Comparison of ENCODE assay signal across 27 cellular contexts in the genomic region with DNA sequence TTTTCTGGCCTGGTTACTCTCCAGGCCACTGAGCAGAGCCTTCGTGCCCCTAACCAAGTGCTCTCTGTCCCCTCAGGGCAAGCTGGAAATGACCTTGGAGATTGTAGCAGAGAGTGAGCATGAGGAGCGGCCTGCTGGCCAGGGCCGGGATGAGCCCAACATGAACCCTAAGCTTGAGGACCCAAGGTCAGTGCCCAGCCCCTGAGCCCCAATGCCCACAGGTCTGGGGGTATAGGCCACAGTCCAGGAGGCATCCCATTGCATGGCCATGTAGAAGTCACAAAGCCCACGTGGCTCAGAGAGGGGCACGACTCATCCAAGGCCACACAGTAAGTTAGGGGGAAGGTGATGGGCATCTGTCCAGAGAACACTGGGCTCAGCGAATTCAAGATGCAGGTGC.
"Had no signal": no experiment of that assay in that cellular context is flagged by ENCODE, and none has a peak within 500 bp of the region (broad histone marks: within the 10 kb centered on the region; RNA-seq: fewer than 3 reads in every experiment).

No MANE protein-coding gene starts in this region.

- H3K27me3 ChIP-seq: adrenal gland, body of pancreas, dorsolateral prefrontal cortex, right lobe of liver, testis, transverse colon had no signal

- H3K4me3 Mint-ChIP-seq: activated CD4-positive, alpha-beta T cell treated with anti-CD3 and anti-CD28 coated beads for 36 hours; activated CD8-positive, alpha-beta memory T cell treated with anti-CD3 and anti-CD28 coated beads, Interleukin-2, amount 10 ng/mL, durations not matched to agents 7 days and 5 days; activated CD8-positive, alpha-beta T cell treated with anti-CD3 and anti-CD28 coated beads, Interleukin-2, amount 10 ng/mL, durations not matched to agents 7 days and 5 days; activated naive CD4-positive, alpha-beta T cell treated with anti-CD3 and anti-CD28 coated beads for 36 hours; activated naive CD8-positive, alpha-beta T cell treated with anti-CD3 and anti-CD28 coated beads for 36 hours; mesothelial cell of epicardium; naive B cell; neural crest cell; T-helper 2 cell treated with Interferon-gamma antibody and Interleukin-4, amounts not matched to agents 5 μg/mL and 100 μg/mL, for 36 hours had no signal

- H3K27ac Mint-ChIP-seq: activated CD4-positive, alpha-beta T cell treated with anti-CD3 and anti-CD28 coated beads for 36 hours; activated CD8-positive, alpha-beta memory T cell treated with anti-CD3 and anti-CD28 coated beads, Interleukin-2, amount 10 ng/mL, durations not matched to agents 7 days and 5 days; activated CD8-positive, alpha-beta T cell treated with anti-CD3 and anti-CD28 coated beads, Interleukin-2, amount 10 ng/mL, durations not matched to agents 7 days and 5 days; activated naive CD4-positive, alpha-beta T cell treated with anti-CD3 and anti-CD28 coated beads for 36 hours; activated naive CD8-positive, alpha-beta T cell treated with anti-CD3 and anti-CD28 coated beads for 36 hours; mesothelial cell of epicardium; naive B cell; T-helper 2 cell treated with Interferon-gamma antibody and Interleukin-4, amounts not matched to agents 5 μg/mL and 100 μg/mL, for 36 hours had no signal

- H3K9me3 ChIP-seq: adrenal gland, body of pancreas, right lobe of liver, testis, transverse colon had no signal

- H3K9me3 Mint-ChIP-seq: activated naive CD4-positive, alpha-beta T cell treated with anti-CD3 and anti-CD28 coated beads for 36 hours; activated naive CD8-positive, alpha-beta T cell treated with anti-CD3 and anti-CD28 coated beads for 36 hours; mesothelial cell of epicardium; neural crest cell; T-helper 2 cell treated with Interferon-gamma antibody and Interleukin-4, amounts not matched to agents 5 μg/mL and 100 μg/mL, for 36 hours had no signal

- ATAC-seq: activated CD4-positive, alpha-beta T cell treated with anti-CD3 and anti-CD28 coated beads for 36 hours; activated CD8-positive, alpha-beta memory T cell treated with anti-CD3 and anti-CD28 coated beads, Interleukin-2, amount 10 ng/mL, durations not matched to agents 7 days and 5 days; activated CD8-positive, alpha-beta T cell treated with anti-CD3 and anti-CD28 coated beads, Interleukin-2, amount 10 ng/mL, durations not matched to agents 7 days and 5 days; body of pancreas; right lobe of liver had no signal

- H3K36me3 Mint-ChIP-seq: activated CD8-positive, alpha-beta memory T cell treated with anti-CD3 and anti-CD28 coated beads, Interleukin-2, amount 10 ng/mL, durations not matched to agents 7 days and 5 days; activated naive CD8-positive, alpha-beta T cell treated with anti-CD3 and anti-CD28 coated beads for 36 hours; mesothelial cell of epicardium; naive B cell had no signal

- H3K4me1 Mint-ChIP-seq: activated CD4-positive, alpha-beta T cell treated with anti-CD3 and anti-CD28 coated beads for 36 hours; activated CD8-positive, alpha-beta memory T cell treated with anti-CD3 and anti-CD28 coated beads, Interleukin-2, amount 10 ng/mL, durations not matched to agents 7 days and 5 days; activated naive CD8-positive, alpha-beta T cell treated with anti-CD3 and anti-CD28 coated beads for 36 hours; naive B cell; neural crest cell had no signal

- H3K27ac ChIP-seq: adrenal gland, body of pancreas, coronary artery, dorsolateral prefrontal cortex, right lobe of liver, testis, transverse colon had no signal

- H3K36me3 ChIP-seq: adrenal gland, transverse colon had no signal

- H3K4me3 ChIP-seq: adrenal gland, body of pancreas, coronary artery, dorsolateral prefrontal cortex, right lobe of liver, testis, transverse colon had no signal

- DNase-seq: activated CD4-positive, alpha-beta T cell treated with anti-CD3 and anti-CD28 coated beads for 36 hours; activated CD4-positive, CD25-positive, alpha-beta regulatory T cell; activated CD8-positive, alpha-beta memory T cell treated with anti-CD3 and anti-CD28 coated beads, Interleukin-2, amount 10 ng/mL, durations not matched to agents 7 days and 5 days; activated CD8-positive, alpha-beta T cell treated with anti-CD3 and anti-CD28 coated beads, Interleukin-2, amount 10 ng/mL, durations not matched to agents 7 days and 5 days; activated naive CD4-positive, alpha-beta T cell treated with anti-CD3 and anti-CD28 coated beads for 36 hours; activated naive CD8-positive, alpha-beta T cell treated with anti-CD3 and anti-CD28 coated beads for 36 hours; activated T-cell treated with anti-CD3 and anti-CD28 coated beads, Interleukin-2, amount 50 U/mL, for 48 hours; cerebellar nuclear complex; effector memory CD4-positive, alpha-beta T cell; kidney glomerular epithelial cell; mammary epithelial cell; naive B cell; occipital lobe; small intestine; stimulated activated CD4-positive, alpha-beta T cell treated with anti-CD3 and anti-CD28 coated beads, Interleukin-1b, Interleukin-23, amount 100 ng/mL, for 48 hours; stimulated activated naive CD4-positive, alpha-beta T cell; T-helper 1 cell; testis; transverse colon had no signal

- H3K4me1 ChIP-seq: adrenal gland, body of pancreas, right lobe of liver, transverse colon had no signal

- H3K27me3 Mint-ChIP-seq: activated CD8-positive, alpha-beta memory T cell treated with anti-CD3 and anti-CD28 coated beads, Interleukin-2, amount 10 ng/mL, durations not matched to agents 7 days and 5 days had no signal
